9 cellular contexts compared by ENCODE assay signal in the genomic region with DNA sequence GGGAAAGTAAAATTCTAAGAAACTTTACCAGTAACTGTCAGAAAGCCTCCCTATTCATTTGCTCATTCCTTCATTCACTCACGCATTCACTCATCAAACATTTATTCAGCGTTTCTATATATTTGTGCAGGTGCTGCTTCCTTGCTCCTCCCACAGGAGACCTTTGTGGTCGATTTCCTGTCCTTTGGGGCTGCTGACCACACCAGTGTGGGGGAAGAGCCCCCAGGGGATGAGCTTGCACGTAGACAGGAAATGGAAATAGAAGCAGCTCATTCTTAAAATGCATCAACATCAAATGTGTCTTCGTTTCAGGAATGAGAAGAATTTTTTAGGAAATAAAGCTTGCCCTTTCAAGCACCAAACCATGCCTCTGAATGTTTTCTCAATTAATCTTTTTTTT. TPM values are rescaled to one million over a fixed set of nuclear protein-coding genes. Genes with fewer than 3 reads are reported as not detected.
A peak's percentile ranks its signal among the peaks of the same experiment; 100 is the strongest.
DNase-seq lines count a peak whose midpoint lies in the region; ATAC-seq, FAIRE-seq and TF ChIP-seq lines count a peak whose summit lies in the region.
"Had no signal": no experiment of that assay in that cellular context is flagged by ENCODE, and none has a peak within 500 bp of the region (broad histone marks: within the 10 kb centered on the region; RNA-seq: fewer than 3 reads in every experiment).

No MANE protein-coding gene starts in this region.

- FAIRE-seq in frontal cortex (lab: Jason Lieb, UNC) = no peak
- FAIRE-seq: A549 had no signal

- ATAC-seq in HG02642 (IDR thresholded peaks at IDR 0.05; ENCODE audit: poor library complexity, unreplicated experiment) (peak; percentile 58), left ventricle myocardium superior (peak; percentile 63), GM21528 (IDR thresholded peaks at IDR 0.05; ENCODE audit: low FRiP score, unreplicated experiment) (no peak), HG02571 (IDR thresholded peaks at IDR 0.05; ENCODE audit: unreplicated experiment) (no peak)
- ATAC-seq: A549 had no signal

- POLR2A ChIA-PET in RWPE1 (lab: Yijun Ruan, JAX; ENCODE audit: low non-redundant PET) = no interaction called here

- DNase-seq in NOMO-1 treated with DMSO at 0.1 percent for 48 hours (lab: John Stamatoyannopoulos, UW; ENCODE audit: unreplicated experiment) = peak; percentile 10
- no peak for DNase-seq in NOMO-1 treated with dmso at 0.1 percent for 144 hours (lab: John Stamatoyannopoulos, UW; ENCODE audit: unreplicated experiment)
- peak; percentile 13 for DNase-seq in RWPE1 (ENCODE audit: low spot score)
- DNase-seq in left ventricle myocardium superior = peak; percentile 48
- no peak for DNase-seq in frontal cortex (ENCODE audit: low spot score in 2 of 2)

- CTCF ChIA-PET in RWPE1 (lab: Yijun Ruan, JAX) = interaction anchor here (0.7 to 0.8 kb wide), 2 partner anchors 25 to 29 kb away, joined by 4 to 6 read pairs; no protein-coding TSS in a partner anchor

- H3K27ac ChIP-seq in RWPE1 = no peak overlapping the region
- H3K27ac ChIP-seq: A549 had no signal

- TF ChIP-seq CTCF in RWPE1 (conservative IDR thresholded peaks at IDR 0.05; ENCODE audit: low read depth) = no peak

- intact Hi-C loops in left ventricle myocardium superior (cut with micrococcal nuclease) = no loop called here

RNA-seq across cellular contexts. Expression of a gene that starts 9.6 kb away (rescaled TPM):
- 1.4 TPM for total RNA-seq in left ventricle myocardium superior
- total RNA-seq in frontal cortex = under 0.01 TPM

RNA-seq across cellular contexts. Expression of a gene that starts 58.8 kb away (rescaled TPM):
- total RNA-seq in left ventricle myocardium superior (not detected), frontal cortex (not detected)

Comparison
In these comparisons a context has a peak if more than half of its experiments do, and no peak if none do; other contexts are left out.
1. DNase-seq: peak in NOMO-1 treated with DMSO at 0.1 percent for 48 hours (single experiment), RWPE1 (single experiment) and left ventricle myocardium superior (single experiment); none in NOMO-1 treated with dmso at 0.1 percent for 144 hours (single experiment) and frontal cortex (0 of 2).
2. ATAC-seq: peak in HG02642 (single experiment) and left ventricle myocardium superior (single experiment); none in GM21528 (single experiment) and HG02571 (single experiment).